Comparison of ENCODE assay signal across 25 cellular contexts in the genomic region with DNA sequence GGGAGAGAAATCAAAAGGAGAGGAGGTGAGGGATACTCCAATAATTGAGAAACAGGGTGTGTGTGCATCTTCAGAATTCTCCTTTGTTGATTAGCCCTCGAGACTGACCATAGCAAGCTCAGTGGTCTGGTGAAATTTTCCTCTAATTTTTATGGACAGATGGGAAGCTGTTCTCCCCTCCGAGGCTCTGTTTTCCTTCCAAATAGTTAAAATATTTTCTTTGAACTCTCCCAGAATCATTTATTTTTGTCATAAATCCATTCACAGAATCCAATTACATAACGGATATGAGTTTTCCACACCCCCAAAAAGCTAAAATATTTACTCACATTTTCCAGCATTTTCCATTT. TPM values are rescaled to one million over a fixed set of nuclear protein-coding genes. Genes with fewer than 3 reads are reported as not detected.
A peak's percentile ranks its signal among the peaks of the same experiment; 100 is the strongest.
DNase-seq lines count a peak whose midpoint lies in the region; ATAC-seq, FAIRE-seq and TF ChIP-seq lines count a peak whose summit lies in the region.
"Had no signal": no experiment of that assay in that cellular context is flagged by ENCODE, and none has a peak within 500 bp of the region (broad histone marks: within the 10 kb centered on the region; RNA-seq: fewer than 3 reads in every experiment).

No MANE protein-coding gene starts in this region.

- POLR2A ChIA-PET in activated CD4-positive, alpha-beta T cell treated with anti-CD3 and anti-CD28 coated beads for 36 hours (lab: Charles Lee): no interaction called here

- DNase-seq in mammary epithelial cell (no peak), breast epithelium (ENCODE audit: low spot score in 2 of 2) (no peak), astrocyte (ENCODE audit: low read depth) (no peak), lower lobe of right lung (no peak), upper lobe of right lung (no peak), suprapubic skin (ENCODE audit: low spot score in 2 of 2) (no peak), mucosa of gallbladder (ENCODE audit: low spot score) (no peak)
- no peak for DNase-seq in activated CD4-positive, alpha-beta T cell treated with anti-CD3 and anti-CD28 coated beads for 36 hours
- DNase-seq: activated CD4-positive, alpha-beta T cell treated with anti-CD3 and anti-CD28 coated beads, Interleukin-2, amount 10 ng/mL, durations not matched to agents 7 days and 5 days; MM.1S; NCI-H1436 treated with DMSO at 0.1 percent for 48 hours; NCI-H510A treated with DMSO at 0.1 percent for 48 hours; nephron progenitor cell; T-helper 2 cell had no signal

- intact Hi-C loops in mammary epithelial cell (cut with micrococcal nuclease): no loop called here
- intact Hi-C loops in breast epithelium (cut with DNase I; ENCODE audit: low total_unique reads): no loop called here
- intact Hi-C loops in lower lobe of right lung (cut with DNase I): no loop called here
- intact Hi-C loops in upper lobe of right lung (cut with DNase I): no loop called here
- intact Hi-C loops in activated CD4-positive, alpha-beta T cell treated with anti-CD3 and anti-CD28 coated beads for 36 hours (cut with DNase I, micrococcal nuclease): no loop called here

- dilution Hi-C loops in mammary epithelial cell (cut with HindIII; ENCODE audit: low sequenced_read_pairs): no loop called here

- no peak overlapping the region for H3K4me3 Mint-ChIP-seq in astrocyte (ENCODE audit: unreplicated experiment)
- no peak overlapping the region for H3K4me3 Mint-ChIP-seq in activated CD4-positive, alpha-beta T cell treated with anti-CD3 and anti-CD28 coated beads for 36 hours
- H3K4me3 Mint-ChIP-seq: activated CD4-positive, alpha-beta T cell treated with anti-CD3 and anti-CD28 coated beads, Interleukin-2, amount 10 ng/mL, durations not matched to agents 7 days and 5 days; nephron progenitor cell; stimulated activated effector memory CD8-positive, alpha-beta T cell treated with anti-CD3 and anti-CD28 coated beads, Interleukin-12 subunit alpha, Interleukin-12 subunit beta, amount 100 ng/mL, for 72 hours had no signal

- H3K79me2 ChIP-seq in mammary epithelial cell (ENCODE audit: insufficient read depth, low read length) (no peaks in the 10 kb centered on the region), astrocyte (ENCODE audit: insufficient read depth, low read length) (no peaks in the 10 kb centered on the region)

- in situ Hi-C loops in mammary epithelial cell (cut with MboI; ENCODE audit: low sequenced_read_pairs in 2 of 2): no loop called here

- H4K20me1 ChIP-seq in mammary epithelial cell (ENCODE audit: insufficient read depth, low read length) (no peaks in the 10 kb centered on the region), astrocyte (ENCODE audit: insufficient read depth, low read length) (no peaks in the 10 kb centered on the region)

- peaks cover 15% of the 10 kb centered on the region for H3K4me1 Mint-ChIP-seq in astrocyte (ENCODE audit: low read depth, unreplicated experiment)
- no peaks in the 10 kb centered on the region for H3K4me1 Mint-ChIP-seq in activated CD4-positive, alpha-beta T cell treated with anti-CD3 and anti-CD28 coated beads for 36 hours
- H3K4me1 Mint-ChIP-seq: nephron progenitor cell had no signal

- H3K36me3 Mint-ChIP-seq in astrocyte (ENCODE audit: low read depth, unreplicated experiment): peaks cover 2% of the 10 kb centered on the region
- peaks cover under 1% of the 10 kb centered on the region for H3K36me3 Mint-ChIP-seq in activated CD4-positive, alpha-beta T cell treated with anti-CD3 and anti-CD28 coated beads for 36 hours (ENCODE audit: low read depth)
- H3K36me3 Mint-ChIP-seq: activated naive CD4-positive, alpha-beta T cell treated with anti-CD3 and anti-CD28 coated beads, Interleukin-2, amount 50 U/mL, for 72 hours had no signal

- H3K9me3 Mint-ChIP-seq in astrocyte (ENCODE audit: unreplicated experiment): no peaks in the 10 kb centered on the region
- H3K9me3 Mint-ChIP-seq in activated CD4-positive, alpha-beta T cell treated with anti-CD3 and anti-CD28 coated beads for 36 hours (ENCODE audit: low read depth): no peaks in the 10 kb centered on the region
- H3K9me3 Mint-ChIP-seq: activated CD4-positive, alpha-beta T cell treated with anti-CD3 and anti-CD28 coated beads, Interleukin-2, amount 10 ng/mL, durations not matched to agents 7 days and 5 days; activated naive CD4-positive, alpha-beta T cell treated with anti-CD3 and anti-CD28 coated beads, Interleukin-2, amount 50 U/mL, for 72 hours; nephron progenitor cell; stimulated activated effector memory CD8-positive, alpha-beta T cell treated with anti-CD3 and anti-CD28 coated beads, Interleukin-12 subunit alpha, Interleukin-12 subunit beta, amount 100 ng/mL, for 72 hours had no signal

- H3K4me2 ChIP-seq in mammary epithelial cell (ENCODE audit: insufficient read depth, low read depth, low read length): peak overlapping the region; percentile 54
- peak overlapping the region; percentile 36 for H3K4me2 ChIP-seq in astrocyte (ENCODE audit: low read length)

- CTCF ChIA-PET in mammary epithelial cell (lab: Charles Lee; ENCODE audit: low non-redundant PET): no interaction called here
- CTCF ChIA-PET in activated CD4-positive, alpha-beta T cell treated with anti-CD3 and anti-CD28 coated beads for 36 hours (lab: Charles Lee): interaction anchor here (0.8 kb wide), 1 partner anchor 205 kb away, joined by 4 read pairs; no protein-coding TSS in a partner anchor

- no peaks in the 10 kb centered on the region for H3K36me3 ChIP-seq in mammary epithelial cell (ENCODE audit: insufficient read depth, low read length)
- H3K36me3 ChIP-seq in breast epithelium: no peaks in the 10 kb centered on the region
- H3K36me3 ChIP-seq in astrocyte (ENCODE audit: insufficient read depth, low read length): no peaks in the 10 kb centered on the region
- H3K36me3 ChIP-seq in lower lobe of right lung: no peaks in the 10 kb centered on the region
- H3K36me3 ChIP-seq in upper lobe of right lung: no peaks in the 10 kb centered on the region
- H3K36me3 ChIP-seq in suprapubic skin: peaks cover under 1% of the 10 kb centered on the region
- H3K36me3 ChIP-seq: ascending aorta, prostate gland, SJSA1 had no signal

- H2AFZ ChIP-seq in mammary epithelial cell (ENCODE audit: low read depth, low read length) (peak overlapping the region; percentile 74), astrocyte (ENCODE audit: low read depth, low read length) (no peak overlapping the region)

- ATAC-seq in lower lobe of right lung: peak in 1 of 2 donors; percentile 23
- no peak for ATAC-seq in upper lobe of right lung
- no peak for ATAC-seq in activated CD4-positive, alpha-beta T cell treated with anti-CD3 and anti-CD28 coated beads for 36 hours
- ATAC-seq: activated naive CD4-positive, alpha-beta T cell treated with anti-CD3 and anti-CD28 coated beads, Interleukin-2, amount 50 U/mL, for 72 hours; gastroesophageal sphincter; Panc1; stimulated activated effector memory CD8-positive, alpha-beta T cell treated with anti-CD3 and anti-CD28 coated beads, Interleukin-12 subunit alpha, Interleukin-12 subunit beta, amount 100 ng/mL, for 72 hours had no signal

- no peak overlapping the region for H3K27ac Mint-ChIP-seq in astrocyte (ENCODE audit: unreplicated experiment)
- H3K27ac Mint-ChIP-seq in activated CD4-positive, alpha-beta T cell treated with anti-CD3 and anti-CD28 coated beads for 36 hours: no peak overlapping the region
- H3K27ac Mint-ChIP-seq: activated CD4-positive, alpha-beta T cell treated with anti-CD3 and anti-CD28 coated beads, Interleukin-2, amount 10 ng/mL, durations not matched to agents 7 days and 5 days; nephron progenitor cell; stimulated activated effector memory CD8-positive, alpha-beta T cell treated with anti-CD3 and anti-CD28 coated beads, Interleukin-12 subunit alpha, Interleukin-12 subunit beta, amount 100 ng/mL, for 72 hours had no signal

- no peak overlapping the region for H3K9ac ChIP-seq in mammary epithelial cell (ENCODE audit: insufficient read depth, low read length)
- H3K9ac ChIP-seq in astrocyte (ENCODE audit: low read length): no peak overlapping the region

- TF ChIP-seq POLR2A in breast epithelium (IDR thresholded peaks at IDR 0.05) (no peak), suprapubic skin (IDR thresholded peaks at IDR 0.05) (no peak)

- H3K27me3 Mint-ChIP-seq in astrocyte (ENCODE audit: low read depth, unreplicated experiment): peaks cover 2% of the 10 kb centered on the region
- peaks cover 6% of the 10 kb centered on the region for H3K27me3 Mint-ChIP-seq in activated CD4-positive, alpha-beta T cell treated with anti-CD3 and anti-CD28 coated beads for 36 hours

- H3K9me3 ChIP-seq in mammary epithelial cell (replicated peaks; ENCODE audit: insufficient read depth, low read length) (no peaks in the 10 kb centered on the region), breast epithelium (no peaks in the 10 kb centered on the region), astrocyte (ENCODE audit: insufficient read depth, low read depth, low read length) (no peaks in the 10 kb centered on the region), lower lobe of right lung (no peaks in the 10 kb centered on the region), upper lobe of right lung (no peaks in the 10 kb centered on the region), suprapubic skin (no peaks in the 10 kb centered on the region)
- H3K9me3 ChIP-seq: ascending aorta; BLaER1 treated with 17β-estradiol and CSF1 and Interleukin-3, amounts not matched to agents 10 nM and 100 nM; gastroesophageal sphincter; prostate gland; SJSA1 had no signal

- TF ChIP-seq EP300 in suprapubic skin (IDR thresholded peaks at IDR 0.05): no peak

- H3K4me3 ChIP-seq in mammary epithelial cell (replicated peaks in 1 of 3; ENCODE audit: insufficient read depth in 1 of 3, low read depth in 2 of 3, low read length in 3 of 3) (no peak overlapping the region), breast epithelium (peak overlapping the region in 1 of 3 donors; percentile 20), astrocyte (ENCODE audit: insufficient read depth, low read depth, low read length) (no peak overlapping the region), lower lobe of right lung (no peak overlapping the region), upper lobe of right lung (no peak overlapping the region), suprapubic skin (no peak overlapping the region)
- H3K4me3 ChIP-seq: BLaER1 treated with 17β-estradiol and CSF1 and Interleukin-3, amounts not matched to agents 10 nM and 100 nM; gastroesophageal sphincter; prostate gland; SJSA1 had no signal

- BruUV-seq in mammary epithelial cell (replicated peaks; lab: Mats Ljungman, UMichigan): no TSS peak

- H3K27ac ChIP-seq in mammary epithelial cell (ENCODE audit: insufficient read depth, low read depth, low read length) (no peak overlapping the region), breast epithelium (no peak overlapping the region), astrocyte (ENCODE audit: low read depth, low read length) (no peak overlapping the region), lower lobe of right lung (peak overlapping the region; percentile 51), upper lobe of right lung (peak overlapping the region; percentile 61), suprapubic skin (no peak overlapping the region)
- H3K27ac ChIP-seq: 22Rv1, gastroesophageal sphincter, prostate gland, SJSA1, VCaP had no signal

- H3K27me3 ChIP-seq in mammary epithelial cell (ENCODE audit: insufficient read depth, low read length) (no peaks in the 10 kb centered on the region), breast epithelium (no peaks in the 10 kb centered on the region), astrocyte (ENCODE audit: insufficient read depth, low read length) (no peaks in the 10 kb centered on the region), lower lobe of right lung (ENCODE audit: low read depth) (no peaks in the 10 kb centered on the region), upper lobe of right lung (no peaks in the 10 kb centered on the region), suprapubic skin (no peaks in the 10 kb centered on the region)
- H3K27me3 ChIP-seq: ascending aorta; BLaER1 treated with 17β-estradiol and CSF1 and Interleukin-3, amounts not matched to agents 10 nM and 100 nM; gastroesophageal sphincter; SJSA1 had no signal

- TF ChIP-seq CTCF in mammary epithelial cell (conservative IDR thresholded peaks at IDR 0.05 in 1 of 2, IDR thresholded peaks at IDR 0.05 in 1 of 2; ENCODE audit: extremely low read depth in 1 of 2, insufficient read depth in 1 of 2, low read depth in 1 of 2, low read length in 2 of 2) (no peak), breast epithelium (IDR thresholded peaks at IDR 0.05) (no peak), astrocyte (IDR thresholded peaks at IDR 0.05; ENCODE audit: insufficient read depth, low read depth, low read length) (no peak), lower lobe of right lung (IDR thresholded peaks at IDR 0.05) (no peak), upper lobe of right lung (IDR thresholded peaks at IDR 0.05) (no peak), suprapubic skin (IDR thresholded peaks at IDR 0.05) (no peak)

- FAIRE-seq in astrocyte (lab: Jason Lieb, UNC): no peak
- FAIRE-seq: G401.6 had no signal

- 2% methylated on average over 3 of the region's 3 CpGs for WGBS in mammary epithelial cell (ENCODE audit: low coverage, missing lambda C conversion rate)
- 20% methylated on average over 3 of the region's 3 CpGs for WGBS in suprapubic skin

- peaks cover 7% of the 10 kb centered on the region for H3K4me1 ChIP-seq in mammary epithelial cell (ENCODE audit: insufficient read depth, low read length)
- no peaks in the 10 kb centered on the region for H3K4me1 ChIP-seq in breast epithelium
- peaks cover 6% of the 10 kb centered on the region for H3K4me1 ChIP-seq in astrocyte (ENCODE audit: insufficient read depth, low read length)
- H3K4me1 ChIP-seq in lower lobe of right lung: peaks cover 12% of the 10 kb centered on the region
- H3K4me1 ChIP-seq in upper lobe of right lung: peaks cover 3% of the 10 kb centered on the region
- H3K4me1 ChIP-seq in suprapubic skin: peaks cover 9% of the 10 kb centered on the region
- H3K4me1 ChIP-seq: prostate gland, SJSA1 had no signal

RNA-seq across cellular contexts. Expression of gene QTRT2, which starts 36.4 kb away (rescaled TPM):
- total RNA-seq in mammary epithelial cell (10 to 100 TPM; 20.8 to 35.3 TPM), breast epithelium (10 to 100 TPM; 11.0 to 25.8 (median 15.1) TPM), astrocyte (17.2 and 22.7 TPM in 2 replicates), lower lobe of right lung (22.2 TPM), upper lobe of right lung (22.5 TPM), suprapubic skin (10 to 100 TPM; 16.4 to 19.7 (median 18.9) TPM), mucosa of gallbladder (16.4 TPM)
- 10.8 TPM for polyA plus RNA-seq in mammary epithelial cell
- polyA minus RNA-seq in mammary epithelial cell: 61.3 TPM
- total RNA-seq in activated CD4-positive, alpha-beta T cell treated with anti-CD3 and anti-CD28 coated beads for 36 hours: 10 to 100 TPM; 31.3 to 47.0 TPM

RNA-seq across cellular contexts. Expression of gene CCDC191, which starts 36.6 kb away (rescaled TPM):
- total RNA-seq in mammary epithelial cell: 1 to 10 TPM; 4.0 to 4.2 TPM
- polyA plus RNA-seq in mammary epithelial cell: 1.3 TPM
- not detected for polyA minus RNA-seq in mammary epithelial cell
- total RNA-seq in breast epithelium: 10 to 100 TPM in 2 of 3 donors, 1 to 10 TPM in 1; 4.3 to 13.2 (median 10.8) TPM
- total RNA-seq in astrocyte: 2.5 and 3.1 TPM in 2 replicates
- 6.4 TPM for total RNA-seq in lower lobe of right lung
- total RNA-seq in upper lobe of right lung: 4.1 TPM
- total RNA-seq in suprapubic skin: 10 to 100 TPM in 1 of 4 donors, 1 to 10 TPM in 3; 2.6 to 10.9 (median 4.8) TPM
- 1 to 10 TPM; 2.2 to 2.4 TPM for total RNA-seq in activated CD4-positive, alpha-beta T cell treated with anti-CD3 and anti-CD28 coated beads for 36 hours
- 7.2 TPM for total RNA-seq in mucosa of gallbladder

Comparison
In these comparisons a context has a peak if more than half of its experiments do, and no peak if none do; other contexts are left out.
1. H3K27ac ChIP-seq: peak in lower lobe of right lung (single experiment) and upper lobe of right lung (single experiment); none in mammary epithelial cell (single experiment), breast epithelium (0 of 2), astrocyte (single experiment) and suprapubic skin (single experiment).